16 cellular contexts compared by ENCODE assay signal in genomic region chr1:100720751-100721150, GRCh38. TPM values are rescaled to one million over a fixed set of nuclear protein-coding genes. Genes with fewer than 3 reads are reported as not detected.
DNase-seq lines count a peak whose midpoint lies in the region; ATAC-seq and FAIRE-seq lines count a peak whose summit lies in the region.
"Had no signal": no experiment of that assay in that cellular context is flagged by ENCODE, and none has a peak within 500 bp of the region (broad histone marks: within the 10 kb centered on the region; RNA-seq: fewer than 3 reads in every experiment).

No MANE protein-coding gene starts in this region.

- peaks cover 35% of the 10 kb centered on the region for H3K4me1 ChIP-seq in SJSA1 (replicated peaks)
- peaks cover 13% of the 10 kb centered on the region for H3K4me1 ChIP-seq in muscle layer of colon (ENCODE audit: insufficient read depth, low read length)
- H3K4me1 ChIP-seq in subcutaneous abdominal adipose tissue (ENCODE audit: control insufficient read depth in 5 of 5, insufficient read depth in 5 of 5, low read length in 5 of 5), result peaks cover 0 to 23% (median 21%) of the 10 kb centered on the region in 5 donors
- H3K4me1 ChIP-seq: foreskin keratinocyte had no signal

- H3K27ac ChIP-seq in SJSA1 (peak overlapping the region; percentile 57; the same call in 1 of the 2 replicates), muscle layer of colon (ENCODE audit: low read depth, low read length) (no peak overlapping the region), subcutaneous abdominal adipose tissue (ENCODE audit: low read depth, low read length) (no peak overlapping the region)
- H3K27ac ChIP-seq: BLaER1 treated with 17β-estradiol and CSF1 and Interleukin-3, amounts not matched to agents 10 nM and 100 nM; foreskin keratinocyte had no signal

- H3K36me3 ChIP-seq in SJSA1 (peaks cover 4% of the 10 kb centered on the region; the same call in 1 of the 2 replicates), muscle layer of colon (ENCODE audit: insufficient read depth, low read length) (no peaks in the 10 kb centered on the region), subcutaneous abdominal adipose tissue (ENCODE audit: control insufficient read depth in 5 of 5, insufficient read depth in 5 of 5, low read length in 5 of 5) (no peaks in the 10 kb centered on the region)
- H3K36me3 ChIP-seq: BLaER1 treated with 17β-estradiol and CSF1 and Interleukin-3, amounts not matched to agents 10 nM and 100 nM had no signal

- peak; percentile 31 for FAIRE-seq in endometrium (lab: Jason Lieb, UNC)
- FAIRE-seq: HTR-8/SVneo, keratinocyte had no signal

- no peak for ATAC-seq in GM18498 (IDR thresholded peaks at IDR 0.05; ENCODE audit: unreplicated experiment)
- ATAC-seq: foreskin keratinocyte, WTC11 had no signal

- H3K9me3 ChIP-seq in SJSA1 (replicated peaks) (no peaks in the 10 kb centered on the region), muscle layer of colon (ENCODE audit: low read length) (no peaks in the 10 kb centered on the region), subcutaneous abdominal adipose tissue (ENCODE audit: control insufficient read depth in 5 of 5, low read length in 5 of 5) (peaks cover 0 to under 1% (median 0%) of the 10 kb centered on the region in 5 donors)

- H3K9ac ChIP-seq in muscle layer of colon (ENCODE audit: low read length) (no peak overlapping the region), subcutaneous abdominal adipose tissue (ENCODE audit: low read length in 5 of 5) (peak overlapping the region in 3 of 5 donors; percentile 31 to 53 (median 35))
- H3K9ac ChIP-seq: BLaER1 treated with 17β-estradiol and CSF1 and Interleukin-3, amounts not matched to agents 10 nM and 100 nM had no signal

- DNase-seq in SJSA1 (ENCODE audit: low read depth in 1 of 2, low spot score in 2 of 2) (peak in 1 of 2 experiments; percentile 16), glomerular visceral epithelial cell (ENCODE audit: extremely low spot score) (no peak), SW 1271 (lab: John Stamatoyannopoulos, UW) (no peak), NCI-H2171 (lab: John Stamatoyannopoulos, UW) (no peak)
- DNase-seq: activated naive CD8-positive, alpha-beta T cell treated with anti-CD3 and anti-CD28 coated beads for 36 hours; foreskin keratinocyte; NK-92 treated with Interleukin-12 subunit alpha and Interleukin-12 subunit beta, amount 100 ng/mL, for 24 hours; stimulated activated CD4-positive, alpha-beta T cell treated with anti-CD3 and anti-CD28 coated beads, Interleukin-15, amount 100 ng/mL, for 24 hours had no signal

- H3K4me3 ChIP-seq in SJSA1 (peak overlapping the region; percentile 20; the same call in 1 of the 2 replicates), muscle layer of colon (ENCODE audit: low read depth in 1 of 2, low read length in 2 of 2) (peak overlapping the region; percentile 0 to 43), subcutaneous abdominal adipose tissue (ENCODE audit: low read depth in 1 of 5, low read length in 5 of 5) (peak overlapping the region in 4 of 5 donors; percentile 52 to 59 (median 56))
- H3K4me3 ChIP-seq: BLaER1 treated with 17β-estradiol and CSF1 and Interleukin-3, amounts not matched to agents 10 nM and 100 nM had no signal

- H3K27me3 ChIP-seq in SJSA1 (replicated peaks), result no peaks in the 10 kb centered on the region
- H3K27me3 ChIP-seq in muscle layer of colon (ENCODE audit: control insufficient read depth in 1 of 2, insufficient read depth in 2 of 2, low read length in 2 of 2), result no peaks in the 10 kb centered on the region
- H3K27me3 ChIP-seq in subcutaneous abdominal adipose tissue (ENCODE audit: control insufficient read depth in 5 of 5, insufficient read depth in 4 of 5, low read length in 5 of 5), result no peaks in the 10 kb centered on the region
- H3K27me3 ChIP-seq: BLaER1 treated with 17β-estradiol and CSF1 and Interleukin-3, amounts not matched to agents 10 nM and 100 nM had no signal

RNA-seq across cellular contexts. Expression of gene VCAM1, which starts 1.2 kb away (rescaled TPM):
- total RNA-seq in SJSA1 (2014; rRNA removed; shearing (Covaris generic)), result 11.0 and 15.1 TPM in 2 replicates
- total RNA-seq: foreskin keratinocyte, WTC11 had no signal
